8 cellular contexts compared by ENCODE assay signal in the genomic region with DNA sequence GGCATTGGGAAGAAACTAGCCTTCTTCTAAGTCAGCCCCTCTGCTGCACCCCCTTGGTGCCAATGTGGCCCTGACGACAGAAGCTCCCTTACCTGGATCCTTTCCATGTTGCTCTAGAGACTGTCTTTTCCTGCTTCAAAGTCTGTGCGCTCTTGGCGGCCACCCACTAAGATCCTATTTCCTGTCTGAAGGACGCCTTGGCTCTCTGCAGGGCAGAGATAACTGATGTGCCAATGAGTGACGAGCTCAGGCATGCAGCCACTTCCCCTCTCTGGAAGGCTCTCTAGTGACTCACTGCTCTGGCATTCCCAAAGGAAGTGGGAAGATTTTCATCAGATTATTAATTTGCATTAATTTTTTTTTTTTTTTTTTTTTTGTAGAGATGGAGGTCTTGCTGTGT.
DNase-seq lines count a peak whose midpoint lies in the region; ATAC-seq and TF ChIP-seq lines count a peak whose summit lies in the region.

No MANE protein-coding gene starts in this region.

- peak; percentile 68 for DNase-seq in AG04450 (ENCODE audit: low read depth, low spot score)
- DNase-seq in MG63 = peak; percentile 92
- DNase-seq in dedifferentiated amniotic fluid mesenchymal stem cell (ENCODE audit: extremely low spot score) = peak; percentile 70
- DNase-seq in left lung = peak in 1 of 2 donors; percentile 65
- no peak for DNase-seq in NCI-H345 treated with DMSO at 0.1 percent for 48 hours (lab: John Stamatoyannopoulos, UW; ENCODE audit: unreplicated experiment)
- DNase-seq in stimulated activated CD4-positive, alpha-beta T cell treated with anti-CD3 and anti-CD28 coated beads, Interleukin-4, amount 100 ng/mL, for 4 hours = no peak
- DNase-seq in NCI-H1105 treated with DMSO at 0.1 percent for 48 hours (lab: John Stamatoyannopoulos, UW) = no peak

- H3K27me3 ChIP-seq in AG04450 (ENCODE audit: control insufficient read depth, insufficient read depth, low read length) = no peaks in the 10 kb centered on the region
- no peaks in the 10 kb centered on the region for H3K27me3 ChIP-seq in MG63
- peaks cover 0 to 9% of the 10 kb centered on the region in 2 donors for H3K27me3 ChIP-seq in left lung

- TF ChIP-seq CTCF in AG04450 (IDR thresholded peaks at IDR 0.05; ENCODE audit: low read depth, low read length) (no peak), left lung (IDR thresholded peaks at IDR 0.05) (no peak)

- H3K9me3 ChIP-seq in AG04450 (ENCODE audit: control insufficient read depth, insufficient read depth, low read length) (no peaks in the 10 kb centered on the region), MG63 (no peaks in the 10 kb centered on the region), left lung (no peaks in the 10 kb centered on the region)

- peak overlapping the region; percentile 78 for H3K27ac ChIP-seq in AG04450 (ENCODE audit: low read depth, low read length)
- peak overlapping the region; percentile 73 to 74 for H3K27ac ChIP-seq in left lung

- POLR2A ChIA-PET in AG04450 (lab: Yijun Ruan, JAX) = interaction anchor here (0.5 to 1.0 kb wide), 3 partner anchors 34 to 220 kb away, joined by 3 to 4 read pairs (median 4); no protein-coding TSS in a partner anchor

- peak overlapping the region; percentile 63 for H3K4me3 ChIP-seq in AG04450 (ENCODE audit: low read depth, low read length)
- H3K4me3 ChIP-seq in MG63 = no peak overlapping the region
- peak overlapping the region in 1 of 2 donors; percentile 1 for H3K4me3 ChIP-seq in left lung

- intact Hi-C loops in left lung (cut with DNase I) = no loop called here

- ATAC-seq in left lung = peak; percentile 87
- no peak for ATAC-seq in activated CD4-positive, CD25-positive, alpha-beta regulatory T cell treated with anti-CD3 and anti-CD28 coated beads, Interleukin-2, amount 50 U/mL, for 24 hours

- CTCF ChIA-PET in AG04450 (lab: Charles Lee) = interaction anchor here (0.7 to 6.9 kb wide), 4 partner anchors 25 to 526 kb away, joined by 7 to 62 read pairs (median 10); no protein-coding TSS in a partner anchor

- no peaks in the 10 kb centered on the region for H3K36me3 ChIP-seq in MG63
- no peaks in the 10 kb centered on the region for H3K36me3 ChIP-seq in left lung

- H3K4me1 ChIP-seq in left lung = peaks cover 8 to 17% of the 10 kb centered on the region in 2 donors

Comparison
In these comparisons a context has a peak if more than half of its experiments do, and no peak if none do; other contexts are left out.
1. DNase-seq: peak in AG04450 (single experiment), MG63 (single experiment) and dedifferentiated amniotic fluid mesenchymal stem cell (single experiment); none in NCI-H345 treated with DMSO at 0.1 percent for 48 hours (single experiment), stimulated activated CD4-positive, alpha-beta T cell treated with anti-CD3 and anti-CD28 coated beads, Interleukin-4, amount 100 ng/mL, for 4 hours (0 of 2) and NCI-H1105 treated with DMSO at 0.1 percent for 48 hours (single experiment).